In genomic region chr11:77557553-77557952, GRCh38 we compare ENCODE assay signal across 10 cellular contexts. TPM values are rescaled to one million over a fixed set of nuclear protein-coding genes. Genes with fewer than 3 reads are reported as not detected.
A peak's percentile ranks its signal among the peaks of the same experiment; 100 is the strongest.
DNase-seq lines count a peak whose midpoint lies in the region; ATAC-seq and TF ChIP-seq lines count a peak whose summit lies in the region.
"Had no signal": no experiment of that assay in that cellular context is flagged by ENCODE, and none has a peak within 500 bp of the region (broad histone marks: within the 10 kb centered on the region; RNA-seq: fewer than 3 reads in every experiment).

No MANE protein-coding gene starts in this region.

- H3K27ac Mint-ChIP-seq in osteocyte (ENCODE audit: unreplicated experiment) = no peak overlapping the region
- H3K27ac Mint-ChIP-seq: activated naive CD8-positive, alpha-beta T cell treated with anti-CD3 and anti-CD28 coated beads, Interleukin-2, amount 10 ng/mL, durations not matched to agents 7 days and 5 days had no signal

- no peak overlapping the region for H3K27ac ChIP-seq in Peyer's patch

- peaks cover 0 to 6% (median 0%) of the 10 kb centered on the region in 4 donors for H3K9me3 ChIP-seq in Peyer's patch

- peaks cover 0 to 14% (median 0%) of the 10 kb centered on the region in 4 donors for H3K4me1 ChIP-seq in Peyer's patch

- no peaks in the 10 kb centered on the region for H3K36me3 Mint-ChIP-seq in osteocyte (ENCODE audit: unreplicated experiment)
- H3K36me3 Mint-ChIP-seq: activated naive CD8-positive, alpha-beta T cell treated with anti-CD3 and anti-CD28 coated beads, Interleukin-2, amount 10 ng/mL, durations not matched to agents 7 days and 5 days had no signal

- H3K4me1 Mint-ChIP-seq in osteocyte (ENCODE audit: unreplicated experiment) = no peaks in the 10 kb centered on the region
- H3K4me1 Mint-ChIP-seq: activated naive CD8-positive, alpha-beta T cell treated with anti-CD3 and anti-CD28 coated beads, Interleukin-2, amount 10 ng/mL, durations not matched to agents 7 days and 5 days had no signal

- DNase-seq in NCI-H2196 (lab: John Stamatoyannopoulos, UW; ENCODE audit: unreplicated experiment) = peak; percentile 10
- no peak for DNase-seq in NCI-H2196 treated with DMSO at 0.1 percent for 48 hours (lab: John Stamatoyannopoulos, UW; ENCODE audit: unreplicated experiment)
- DNase-seq in NCI-H1105 treated with DMSO at 0.1 percent for 48 hours (lab: John Stamatoyannopoulos, UW) = peak; percentile 37
- peak; percentile 22 to 75 for DNase-seq in T47D (ENCODE audit: low read depth in 1 of 2, low spot score in 1 of 2)
- peak; percentile 40 for DNase-seq in osteocyte (ENCODE audit: extremely low spot score, unreplicated experiment)
- no peak for DNase-seq in Peyer's patch
- DNase-seq: activated naive CD8-positive, alpha-beta T cell treated with anti-CD3 and anti-CD28 coated beads, Interleukin-2, amount 10 ng/mL, durations not matched to agents 7 days and 5 days; kidney glomerular epithelial cell had no signal

- no peak overlapping the region for H3K4me3 Mint-ChIP-seq in osteocyte (ENCODE audit: unreplicated experiment)
- H3K4me3 Mint-ChIP-seq: activated naive CD8-positive, alpha-beta T cell treated with anti-CD3 and anti-CD28 coated beads, Interleukin-2, amount 10 ng/mL, durations not matched to agents 7 days and 5 days had no signal

- TF ChIP-seq CTCF in osteocyte (IDR thresholded peaks at IDR 0.05) = peak; percentile 29
- TF ChIP-seq CTCF in Peyer's patch (IDR thresholded peaks at IDR 0.05) = peak in 1 of 6 experiments; percentile 3

- no peaks in the 10 kb centered on the region for H3K9me3 Mint-ChIP-seq in osteocyte (ENCODE audit: unreplicated experiment)
- H3K9me3 Mint-ChIP-seq: activated naive CD8-positive, alpha-beta T cell treated with anti-CD3 and anti-CD28 coated beads, Interleukin-2, amount 10 ng/mL, durations not matched to agents 7 days and 5 days had no signal

- ATAC-seq in HG03342 (IDR thresholded peaks at IDR 0.05; ENCODE audit: unreplicated experiment) (no peak), HG02588 (IDR thresholded peaks at IDR 0.05; ENCODE audit: unreplicated experiment) (no peak)

- no peaks in the 10 kb centered on the region for H3K36me3 ChIP-seq in Peyer's patch

- no peaks in the 10 kb centered on the region for H3K27me3 Mint-ChIP-seq in osteocyte (ENCODE audit: unreplicated experiment)

- in situ Hi-C loops in T47D (cut with HindIII; ENCODE audit: low pct_unique_long_range_greater_than_20kb, low sequenced_read_pairs) = no loop called here

- no peak for TF ChIP-seq POLR2A in Peyer's patch (IDR thresholded peaks at IDR 0.05)

- no peak overlapping the region for H3K4me3 ChIP-seq in Peyer's patch

- H3K27me3 ChIP-seq in Peyer's patch = no peaks in the 10 kb centered on the region

RNA-seq across cellular contexts. Expression of gene AQP11, which starts 32.2 kb away (rescaled TPM):
- total RNA-seq in osteocyte (0.76 and 0.91 TPM in 2 replicates), Peyer's patch (10 to 100 TPM in 3 of 4 donors, 1 to 10 TPM in 1; 5.0 to 62.0 (median 18.0) TPM)

Comparison
In these comparisons a context has a peak if more than half of its experiments do, and no peak if none do; other contexts are left out.
1. DNase-seq: peak in NCI-H2196 (single experiment), NCI-H1105 treated with DMSO at 0.1 percent for 48 hours (single experiment), T47D (2 of 2) and osteocyte (single experiment); none in NCI-H2196 treated with DMSO at 0.1 percent for 48 hours (single experiment) and Peyer's patch (0 of 3).